ENCODE assay signal across 12 cellular contexts in the genomic region with DNA sequence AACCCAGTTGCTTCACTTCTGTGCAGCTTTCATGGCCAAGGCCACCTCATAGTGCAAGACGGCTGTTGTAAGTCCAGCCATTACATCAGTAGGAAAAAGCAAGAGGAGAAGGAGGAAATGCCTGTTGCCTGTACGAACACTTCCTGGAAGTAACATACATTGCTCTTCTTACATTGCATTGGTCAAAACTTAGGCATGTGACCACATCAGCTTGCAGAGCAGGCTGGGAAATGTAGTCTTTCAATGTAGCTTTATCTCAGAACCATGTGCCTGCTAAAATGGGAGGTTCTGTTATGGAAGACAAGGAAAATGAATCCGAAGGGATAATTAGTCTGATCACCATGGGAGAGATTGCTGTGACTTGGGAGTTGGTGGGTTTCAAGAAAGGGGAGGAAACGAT. TPM values are rescaled to one million over a fixed set of nuclear protein-coding genes. Genes with fewer than 3 reads are reported as not detected.
DNase-seq lines count a peak whose midpoint lies in the region; ATAC-seq, FAIRE-seq and TF ChIP-seq lines count a peak whose summit lies in the region.
"Had no signal": no experiment of that assay in that cellular context is flagged by ENCODE, and none has a peak within 500 bp of the region (broad histone marks: within the 10 kb centered on the region; RNA-seq: fewer than 3 reads in every experiment).

No MANE protein-coding gene starts in this region.

- peaks cover 9% of the 10 kb centered on the region for H3K79me1 ChIP-seq in trophoblast cell (ENCODE audit: low read length)

- no peak for TF ChIP-seq POLR2A in K562 (conservative IDR thresholded peaks at IDR 0.05)

- H2AK5ac ChIP-seq in trophoblast cell (ENCODE audit: low read length): no peak overlapping the region

- no peak overlapping the region for H3K18ac ChIP-seq in trophoblast cell (ENCODE audit: low read length)

- ATAC-seq in activated CD8-positive, alpha-beta T cell treated with anti-CD3 and anti-CD28 coated beads for 36 hours: peak; percentile 19
- ATAC-seq in activated CD8-positive, alpha-beta T cell treated with anti-CD3 and anti-CD28 coated beads, Interleukin-2, amount 10 ng/mL, durations not matched to agents 7 days and 5 days: no peak
- peak; percentile 72 for ATAC-seq in K562
- no peak for ATAC-seq in HG03095 (IDR thresholded peaks at IDR 0.05; ENCODE audit: unreplicated experiment)
- ATAC-seq in GM21367 (IDR thresholded peaks at IDR 0.05; ENCODE audit: unreplicated experiment): no peak
- ATAC-seq: heart right ventricle, PC-3 had no signal

- peak overlapping the region; percentile 80 for H2AFZ ChIP-seq in K562 (ENCODE audit: low read depth, low read length)
- H2AFZ ChIP-seq in trophoblast cell (ENCODE audit: insufficient read depth, low read length, poor library complexity): no peak overlapping the region
- no peak overlapping the region for H2AFZ ChIP-seq in smooth muscle cell (ENCODE audit: low read depth)

- no peak overlapping the region for H4K91ac ChIP-seq in trophoblast cell (ENCODE audit: low read depth, low read length)

- FAIRE-seq in K562 (lab: Jason Lieb, UNC): peak; percentile 94

- no peak overlapping the region for H3K27ac Mint-ChIP-seq in activated CD8-positive, alpha-beta T cell treated with anti-CD3 and anti-CD28 coated beads for 36 hours
- H3K27ac Mint-ChIP-seq in activated CD8-positive, alpha-beta T cell treated with anti-CD3 and anti-CD28 coated beads, Interleukin-2, amount 10 ng/mL, durations not matched to agents 7 days and 5 days: no peak overlapping the region
- H3K27ac Mint-ChIP-seq: activated CD4-positive, alpha-beta memory T cell treated with anti-CD3 and anti-CD28 coated beads, Interleukin-2, amount 10 ng/mL, durations not matched to agents 7 days and 5 days had no signal

- TF ChIP-seq CTCF in activated CD8-positive, alpha-beta T cell treated with anti-CD3 and anti-CD28 coated beads for 36 hours (IDR thresholded peaks at IDR 0.05): no peak
- TF ChIP-seq CTCF in K562 (IDR thresholded peaks at IDR 0.05 in 2 of 3, conservative IDR thresholded peaks at IDR 0.05 in 1 of 3; ENCODE audit: insufficient read depth in 2 of 3, low read depth in 1 of 3, low read length in 3 of 3): no peak
- no peak for TF ChIP-seq CTCF in smooth muscle cell (IDR thresholded peaks at IDR 0.05; ENCODE audit: borderline replicate concordance, insufficient read depth, poor library complexity, severe bottlenecking)

- H2BK120ac ChIP-seq in trophoblast cell (ENCODE audit: insufficient read depth, low read length, poor library complexity): no peak overlapping the region

- H3K4me1 ChIP-seq in K562 (replicated peaks in 1 of 2; ENCODE audit: control insufficient read depth in 2 of 2, insufficient read depth in 2 of 2, low read length in 2 of 2): peaks cover 10 to 25% of the 10 kb centered on the region in 2 experiments; a peak in 4 of 5 replicates
- H3K4me1 ChIP-seq in trophoblast cell (ENCODE audit: control insufficient read depth in 1 of 2, insufficient read depth in 2 of 2, low read length in 2 of 2): peaks cover 5 to 7% of the 10 kb centered on the region in 2 experiments
- H3K4me1 ChIP-seq in smooth muscle cell (ENCODE audit: low read depth): peaks cover 5% of the 10 kb centered on the region

- POLR2A ChIA-PET in activated CD8-positive, alpha-beta T cell treated with anti-CD3 and anti-CD28 coated beads for 36 hours (lab: Charles Lee): interaction anchor here (0.9 kb wide), 1 partner anchor 39 kb away, joined by 3 read pairs; no protein-coding TSS in a partner anchor
- POLR2A ChIA-PET in activated CD8-positive, alpha-beta T cell treated with anti-CD3 and anti-CD28 coated beads, Interleukin-2, amount 10 ng/mL, durations not matched to agents 7 days and 5 days (lab: Charles Lee): no interaction called here
- POLR2A ChIA-PET in K562 (lab: Yijun Ruan, JAX): interaction anchor here (0.6 to 2.9 kb wide), 8 partner anchors 11 to 1059 kb away, joined by 3 to 15 read pairs (median 3); no protein-coding TSS in a partner anchor

- H3K9ac ChIP-seq in K562 (ENCODE audit: insufficient read depth in 1 of 2, low read depth in 2 of 2, low read length in 2 of 2) (no peak overlapping the region), trophoblast cell (ENCODE audit: low read length) (no peak overlapping the region), smooth muscle cell (ENCODE audit: low read depth) (no peak overlapping the region)

- TF ChIP-seq EP300 in K562 (IDR thresholded peaks at IDR 0.05; ENCODE audit: low read length): no peak

- no TSS peak for BruUV-seq in K562 (replicated peaks; lab: Mats Ljungman, UMichigan)

- in situ Hi-C loops in K562 (cut with MboI): loop anchor here (25.0 kb wide), 1 partner anchor 1014 kb away; no protein-coding TSS in a partner anchor

- H3K79me2 ChIP-seq in K562 (ENCODE audit: control insufficient read depth, insufficient read depth, low read length): 0 out of 3 replicates have a peak, but pooled peaks cover 2% of the 10 kb centered on the region
- peaks cover 2% of the 10 kb centered on the region for H3K79me2 ChIP-seq in trophoblast cell (ENCODE audit: control insufficient read depth, insufficient read depth, low read length, poor library complexity)
- no peaks in the 10 kb centered on the region for H3K79me2 ChIP-seq in smooth muscle cell (ENCODE audit: low read depth)

- H3K9me3 ChIP-seq in K562 (replicated peaks; ENCODE audit: control insufficient read depth, insufficient read depth, low read depth, low read length) (no peaks in the 10 kb centered on the region), trophoblast cell (ENCODE audit: insufficient read depth, low read depth, low read length) (peaks cover 4% of the 10 kb centered on the region), smooth muscle cell (replicated peaks; ENCODE audit: low read depth) (no peaks in the 10 kb centered on the region)
- H3K9me3 ChIP-seq: heart right ventricle had no signal

- CTCF ChIA-PET in activated CD8-positive, alpha-beta T cell treated with anti-CD3 and anti-CD28 coated beads for 36 hours (lab: Charles Lee): interaction anchor here (1.0 to 4.1 kb wide), 4 partner anchors 9 to 375 kb away, joined by 3 to 17 read pairs (median 3); no protein-coding TSS in a partner anchor
- CTCF ChIA-PET in activated CD8-positive, alpha-beta T cell treated with anti-CD3 and anti-CD28 coated beads, Interleukin-2, amount 10 ng/mL, durations not matched to agents 7 days and 5 days (lab: Charles Lee): interaction anchor here (1.4 kb wide), 1 partner anchor 39 kb away, joined by 3 read pairs; no protein-coding TSS in a partner anchor
- CTCF ChIA-PET in K562 (lab: Yijun Ruan, JAX; ENCODE audit: low intra/inter-chr PET ratio): no interaction called here

- H3K4me3 Mint-ChIP-seq in activated CD8-positive, alpha-beta T cell treated with anti-CD3 and anti-CD28 coated beads for 36 hours: no peak overlapping the region
- H3K4me3 Mint-ChIP-seq in activated CD8-positive, alpha-beta T cell treated with anti-CD3 and anti-CD28 coated beads, Interleukin-2, amount 10 ng/mL, durations not matched to agents 7 days and 5 days: no peak overlapping the region
- H3K4me3 Mint-ChIP-seq: activated CD4-positive, alpha-beta memory T cell treated with anti-CD3 and anti-CD28 coated beads, Interleukin-2, amount 10 ng/mL, durations not matched to agents 7 days and 5 days; CD4-positive, alpha-beta memory T cell had no signal

- H3K14ac ChIP-seq in trophoblast cell (ENCODE audit: low read length): no peak overlapping the region

- H3K36me3 Mint-ChIP-seq in activated CD8-positive, alpha-beta T cell treated with anti-CD3 and anti-CD28 coated beads for 36 hours (ENCODE audit: low read depth): peaks cover 16% of the 10 kb centered on the region
- peaks cover 18% of the 10 kb centered on the region for H3K36me3 Mint-ChIP-seq in activated CD8-positive, alpha-beta T cell treated with anti-CD3 and anti-CD28 coated beads, Interleukin-2, amount 10 ng/mL, durations not matched to agents 7 days and 5 days (ENCODE audit: low read depth)

- no peaks in the 10 kb centered on the region for H3K27me3 Mint-ChIP-seq in activated CD8-positive, alpha-beta T cell treated with anti-CD3 and anti-CD28 coated beads for 36 hours
- H3K27me3 Mint-ChIP-seq in activated CD8-positive, alpha-beta T cell treated with anti-CD3 and anti-CD28 coated beads, Interleukin-2, amount 10 ng/mL, durations not matched to agents 7 days and 5 days (ENCODE audit: low read depth): no peaks in the 10 kb centered on the region
- H3K27me3 Mint-ChIP-seq: activated CD4-positive, alpha-beta memory T cell treated with anti-CD3 and anti-CD28 coated beads, Interleukin-2, amount 10 ng/mL, durations not matched to agents 7 days and 5 days; CD4-positive, alpha-beta memory T cell had no signal

- peak overlapping the region; percentile 30; the same call in 1 of the 2 replicates for H3K4me2 ChIP-seq in K562 (ENCODE audit: insufficient read depth, low read length)
- H3K4me2 ChIP-seq in trophoblast cell (ENCODE audit: low read length): no peak overlapping the region
- H3K4me2 ChIP-seq in smooth muscle cell: no peak overlapping the region

- H3K4me3 ChIP-seq in K562 (no peak overlapping the region), trophoblast cell (ENCODE audit: low read depth, low read length) (no peak overlapping the region), smooth muscle cell (no peak overlapping the region)
- H3K4me3 ChIP-seq: heart right ventricle had no signal

- no peaks in the 10 kb centered on the region for H3K9me3 Mint-ChIP-seq in activated CD8-positive, alpha-beta T cell treated with anti-CD3 and anti-CD28 coated beads for 36 hours
- H3K9me3 Mint-ChIP-seq in activated CD8-positive, alpha-beta T cell treated with anti-CD3 and anti-CD28 coated beads, Interleukin-2, amount 10 ng/mL, durations not matched to agents 7 days and 5 days (ENCODE audit: insufficient read depth): no peaks in the 10 kb centered on the region
- H3K9me3 Mint-ChIP-seq: activated CD4-positive, alpha-beta memory T cell treated with anti-CD3 and anti-CD28 coated beads, Interleukin-2, amount 10 ng/mL, durations not matched to agents 7 days and 5 days had no signal

- no peak overlapping the region for H3K4ac ChIP-seq in trophoblast cell (ENCODE audit: low read depth, low read length)

- DNase-seq in activated CD8-positive, alpha-beta T cell treated with anti-CD3 and anti-CD28 coated beads for 36 hours: peak; percentile 21
- DNase-seq in activated CD8-positive, alpha-beta T cell treated with anti-CD3 and anti-CD28 coated beads, Interleukin-2, amount 10 ng/mL, durations not matched to agents 7 days and 5 days: no peak
- DNase-seq in Kasumi-1 (lab: John Stamatoyannopoulos, UW): peak; percentile 39 to 42
- DNase-seq in K562 (ENCODE audit: extremely low read depth in 1 of 4, low spot score in 3 of 4): peak; percentile 55 to 81 (median 70)
- peak; percentile 42 to 74 for DNase-seq in trophoblast cell
- no peak for DNase-seq in smooth muscle cell (lab: John Stamatoyannopoulos, UW; ENCODE audit: unreplicated experiment)
- DNase-seq: activated CD4-positive, alpha-beta memory T cell treated with anti-CD3 and anti-CD28 coated beads, Interleukin-2, amount 10 ng/mL, durations not matched to agents 7 days and 5 days; heart right ventricle; PC-3 had no signal

- H2BK5ac ChIP-seq in trophoblast cell (ENCODE audit: low read depth, low read length, poor library complexity): no peak overlapping the region

- H4K20me1 ChIP-seq in K562 (replicated peaks; ENCODE audit: control insufficient read depth, insufficient read depth, low read length) (no peaks in the 10 kb centered on the region), smooth muscle cell (ENCODE audit: low read depth) (no peaks in the 10 kb centered on the region)

- H3K36me3 ChIP-seq in K562 (ENCODE audit: control insufficient read depth, insufficient read depth, low read length): peaks cover 16% of the 10 kb centered on the region; the same call in 2 of the 3 replicates
- H3K36me3 ChIP-seq in trophoblast cell (ENCODE audit: control insufficient read depth in 1 of 2, insufficient read depth in 2 of 2, low read length in 2 of 2): peaks cover 0 to 2% of the 10 kb centered on the region in 2 experiments
- no peaks in the 10 kb centered on the region for H3K36me3 ChIP-seq in smooth muscle cell (ENCODE audit: low read depth)

- H3K9me1 ChIP-seq in K562 (ENCODE audit: control insufficient read depth, insufficient read depth, low read length): no peaks in the 10 kb centered on the region

- H4K12ac ChIP-seq in trophoblast cell (ENCODE audit: low read depth, low read length): no peak overlapping the region

- peak overlapping the region; percentile 50 for H4K8ac ChIP-seq in trophoblast cell (ENCODE audit: low read depth, low read length)

- H3K27ac ChIP-seq in K562 (ENCODE audit: extremely low read depth, low read depth, low read length) (no peak overlapping the region), trophoblast cell (ENCODE audit: low read depth, low read length) (no peak overlapping the region), smooth muscle cell (ENCODE audit: low read depth) (no peak overlapping the region)
- H3K27ac ChIP-seq: heart right ventricle had no signal

- intact Hi-C loops in activated CD8-positive, alpha-beta T cell treated with anti-CD3 and anti-CD28 coated beads for 36 hours (cut with micrococcal nuclease): no loop called here
- intact Hi-C loops in K562 (cut with micrococcal nuclease): no loop called here

- whole genome bisulfite sequencing in K562 (ENCODE audit: insufficient coverage, low coverage, missing lambda C conversion rate): 49% methylated on average over 4 of the region's 4 CpGs
- no CpG with 5 or more reads among the region's 4 CpGs for WGBS in trophoblast cell (ENCODE audit: extremely low coverage, insufficient coverage, insufficient read length)
- 92% methylated on average over 4 of the region's 4 CpGs for WGBS in smooth muscle cell (ENCODE audit: low lambda C conversion rate)

- H3K4me1 Mint-ChIP-seq in activated CD8-positive, alpha-beta T cell treated with anti-CD3 and anti-CD28 coated beads for 36 hours (ENCODE audit: low read depth): peaks cover 25% of the 10 kb centered on the region
- H3K4me1 Mint-ChIP-seq in activated CD8-positive, alpha-beta T cell treated with anti-CD3 and anti-CD28 coated beads, Interleukin-2, amount 10 ng/mL, durations not matched to agents 7 days and 5 days (ENCODE audit: low read depth): peaks cover 23% of the 10 kb centered on the region

- no peak for TF ChIP-seq RAD21 in K562 (CRISPR knock-in tag; conservative IDR thresholded peaks at IDR 0.05 in 1 of 2, IDR thresholded peaks at IDR 0.05 in 1 of 2)

- no peak overlapping the region for H3K23ac ChIP-seq in trophoblast cell (ENCODE audit: low read length)

- H3F3A ChIP-seq in smooth muscle cell (ENCODE audit: low read depth): no peaks in the 10 kb centered on the region

- H2BK12ac ChIP-seq in trophoblast cell (ENCODE audit: low read length): no peak overlapping the region

- no peaks in the 10 kb centered on the region for H3K27me3 ChIP-seq in K562 (ENCODE audit: control insufficient read depth in 2 of 2, insufficient read depth in 2 of 2, low read length in 2 of 2)
- no peaks in the 10 kb centered on the region for H3K27me3 ChIP-seq in trophoblast cell (ENCODE audit: insufficient read depth, low read length)
- no peaks in the 10 kb centered on the region for H3K27me3 ChIP-seq in smooth muscle cell (ENCODE audit: low read depth)
- H3K27me3 ChIP-seq: heart right ventricle had no signal

RNA-seq across cellular contexts. Expression of a gene that starts 4.3 kb away (rescaled TPM):
- total RNA-seq in activated CD8-positive, alpha-beta T cell treated with anti-CD3 and anti-CD28 coated beads for 36 hours: 1 to 10 TPM; 2.9 to 3.3 TPM
- total RNA-seq in activated CD8-positive, alpha-beta T cell treated with anti-CD3 and anti-CD28 coated beads, Interleukin-2, amount 10 ng/mL, durations not matched to agents 7 days and 5 days: 1 to 10 TPM; 3.0 to 3.4 TPM
- 5.7 and 14.0 TPM in 2 replicates for total RNA-seq in K562 (2011; cell fraction: chromatin; rRNA removed; ENCODE audit: low replicate concordance)
- total RNA-seq in K562 (2011; cell fraction: nucleolus; rRNA removed): 13.4 and 15.0 TPM in 2 replicates
- 11.0 and 15.7 TPM in 2 replicates for total RNA-seq in K562 (2011; cell fraction: nucleoplasm; rRNA removed)
- total RNA-seq in K562 (2014; rRNA removed) (2.1 and 4.5 TPM in 2 replicates), K562 (2014; rRNA removed; fragmentation: Illumina TruSeq; extraction: Trizol) (2.8 TPM in 2 replicates), K562 (2015; rRNA removed; fragmentation: Illumina TruSeq; extraction: Trizol) (3.2 and 3.6 TPM in 2 replicates), K562 (2021) (8.2 and 8.5 TPM in 2 replicates), smooth muscle cell (2.9 and 3.6 TPM in 2 replicates)
- polyA plus RNA-seq in K562 (2011; rRNA removed) (4.1 and 7.1 TPM in 2 replicates), K562 (2014; fragmentation: Illumina TruSeq; extraction: Trizol) (10.5 and 10.7 TPM in 2 replicates), K562 (2014; fragmentation: Nextera tagmentation; extraction: Ambion mirVana) (10 to 100 TPM in 1 of 2 experiments, 1 to 10 TPM in 1; 6.3 to 10.3 TPM), K562 (2014; rRNA removed) (4.5 and 4.6 TPM in 2 replicates), smooth muscle cell (4.8 and 7.1 TPM in 2 replicates)
- polyA plus RNA-seq in K562 (2011; cell fraction: cytosol; rRNA removed): 7.9 and 15.0 TPM in 2 replicates
- polyA plus RNA-seq in K562 (2011; cell fraction: nucleus; rRNA removed): 5.0 and 7.3 TPM in 2 replicates
- polyA plus RNA-seq in K562 (2012): 8.2 and 10.4 TPM in 2 replicates
- polyA minus RNA-seq in K562 (2011; rRNA and poly(A)+ RNA removed): 5.9 and 6.1 TPM in 2 replicates
- 6.7 and 9.5 TPM in 2 replicates for polyA minus RNA-seq in K562 (2011; cell fraction: cytosol; rRNA and poly(A)+ RNA removed)
- polyA minus RNA-seq in K562 (2011; cell fraction: nucleus; rRNA and poly(A)+ RNA removed): 5.0 and 5.7 TPM in 2 replicates
- 6.4 and 6.8 TPM in 2 replicates for polyA plus RNA-seq in trophoblast cell (2013)

Comparison
In these comparisons a context has a peak if more than half of its experiments do, and no peak if none do; other contexts are left out.
1. ATAC-seq: peak in activated CD8-positive, alpha-beta T cell treated with anti-CD3 and anti-CD28 coated beads for 36 hours (single experiment) and K562 (single experiment); none in activated CD8-positive, alpha-beta T cell treated with anti-CD3 and anti-CD28 coated beads, Interleukin-2, amount 10 ng/mL, durations not matched to agents 7 days and 5 days (single experiment), HG03095 (single experiment) and GM21367 (single experiment).
2. DNase-seq: peak in activated CD8-positive, alpha-beta T cell treated with anti-CD3 and anti-CD28 coated beads for 36 hours (single experiment), Kasumi-1 (2 of 2), K562 (4 of 4) and trophoblast cell (2 of 2); none in activated CD8-positive, alpha-beta T cell treated with anti-CD3 and anti-CD28 coated beads, Interleukin-2, amount 10 ng/mL, durations not matched to agents 7 days and 5 days (single experiment) and smooth muscle cell (single experiment).